In genomic region chr1:7384121-7384520, GRCh38 we compare ENCODE assay signal across 17 cellular contexts.
"Had no signal": no experiment of that assay in that cellular context is flagged by ENCODE, and none has a peak within 500 bp of the region (broad histone marks: within the 10 kb centered on the region; RNA-seq: fewer than 3 reads in every experiment).

No MANE protein-coding gene starts in this region.

- H3K9me3 Mint-ChIP-seq: activated CD4-positive, alpha-beta memory T cell treated with anti-CD3 and anti-CD28 coated beads for 36 hours; activated naive CD8-positive, alpha-beta T cell treated with anti-CD3 and anti-CD28 coated beads, Interleukin-2, amount 50 U/mL, for 24 hours had no signal

- H3K4me3 ChIP-seq: cardiac muscle cell, gastroesophageal sphincter, hepatocyte, lung, thoracic aorta had no signal

- H3K9me3 ChIP-seq: thoracic aorta had no signal

- H3K36me3 Mint-ChIP-seq: activated CD4-positive, alpha-beta memory T cell treated with anti-CD3 and anti-CD28 coated beads for 36 hours; naive thymus-derived CD8-positive, alpha-beta T cell had no signal

- ATAC-seq: activated naive CD8-positive, alpha-beta T cell treated with anti-CD3 and anti-CD28 coated beads, Interleukin-2, amount 50 U/mL, for 24 hours; gastroesophageal sphincter; naive thymus-derived CD8-positive, alpha-beta T cell had no signal

- H3K27me3 ChIP-seq: cardiac muscle cell, gastroesophageal sphincter, hepatocyte had no signal

- DNase-seq: activated CD4-positive, alpha-beta memory T cell treated with anti-CD3 and anti-CD28 coated beads for 36 hours; activated CD4-positive, alpha-beta T cell treated with anti-CD3 and anti-CD28 coated beads for 1 hour; activated naive CD4-positive, alpha-beta T cell treated with Interleukin-2 at 50 U/mL for 16 hours; activated naive CD8-positive, alpha-beta T cell treated with anti-CD3 and anti-CD28 coated beads, Interleukin-2, amount 50 U/mL, for 24 hours; effector memory CD4-positive, alpha-beta T cell; stimulated activated CD4-positive, alpha-beta T cell treated with anti-CD3 and anti-CD28 coated beads, Interleukin-15, amount 100 ng/mL, for 24 hours; stimulated activated CD4-positive, alpha-beta T cell treated with anti-CD3 and anti-CD28 coated beads, Interleukin-4, amount 100 ng/mL, for 24 hours; SW 1271; T-helper 9 cell had no signal

- H3K36me3 ChIP-seq: cardiac muscle cell, gastroesophageal sphincter, thoracic aorta had no signal

- H3K4me1 Mint-ChIP-seq: activated naive CD8-positive, alpha-beta T cell treated with anti-CD3 and anti-CD28 coated beads, Interleukin-2, amount 50 U/mL, for 24 hours; naive thymus-derived CD8-positive, alpha-beta T cell had no signal

- H3K4me3 Mint-ChIP-seq: activated CD4-positive, alpha-beta memory T cell treated with anti-CD3 and anti-CD28 coated beads for 36 hours; activated naive CD8-positive, alpha-beta T cell treated with anti-CD3 and anti-CD28 coated beads, Interleukin-2, amount 50 U/mL, for 24 hours; naive thymus-derived CD8-positive, alpha-beta T cell; stimulated activated naive CD8-positive, alpha-beta T cell treated with anti-CD3 and anti-CD28 coated beads, Interleukin-15, Interleukin-2, amounts not matched to agents 100 ng/mL and 50 ng/mL, for 24 hours had no signal

- H3K27ac ChIP-seq: cardiac muscle cell, epithelial cell of prostate, gastroesophageal sphincter, hepatocyte, thoracic aorta had no signal

- H3K27ac Mint-ChIP-seq: activated CD4-positive, alpha-beta memory T cell treated with anti-CD3 and anti-CD28 coated beads for 36 hours; activated naive CD8-positive, alpha-beta T cell treated with anti-CD3 and anti-CD28 coated beads, Interleukin-2, amount 50 U/mL, for 24 hours; naive thymus-derived CD8-positive, alpha-beta T cell; stimulated activated naive CD8-positive, alpha-beta T cell treated with anti-CD3 and anti-CD28 coated beads, Interleukin-15, Interleukin-2, amounts not matched to agents 100 ng/mL and 50 ng/mL, for 24 hours had no signal
